6 cellular contexts compared by ENCODE assay signal in the genomic region with DNA sequence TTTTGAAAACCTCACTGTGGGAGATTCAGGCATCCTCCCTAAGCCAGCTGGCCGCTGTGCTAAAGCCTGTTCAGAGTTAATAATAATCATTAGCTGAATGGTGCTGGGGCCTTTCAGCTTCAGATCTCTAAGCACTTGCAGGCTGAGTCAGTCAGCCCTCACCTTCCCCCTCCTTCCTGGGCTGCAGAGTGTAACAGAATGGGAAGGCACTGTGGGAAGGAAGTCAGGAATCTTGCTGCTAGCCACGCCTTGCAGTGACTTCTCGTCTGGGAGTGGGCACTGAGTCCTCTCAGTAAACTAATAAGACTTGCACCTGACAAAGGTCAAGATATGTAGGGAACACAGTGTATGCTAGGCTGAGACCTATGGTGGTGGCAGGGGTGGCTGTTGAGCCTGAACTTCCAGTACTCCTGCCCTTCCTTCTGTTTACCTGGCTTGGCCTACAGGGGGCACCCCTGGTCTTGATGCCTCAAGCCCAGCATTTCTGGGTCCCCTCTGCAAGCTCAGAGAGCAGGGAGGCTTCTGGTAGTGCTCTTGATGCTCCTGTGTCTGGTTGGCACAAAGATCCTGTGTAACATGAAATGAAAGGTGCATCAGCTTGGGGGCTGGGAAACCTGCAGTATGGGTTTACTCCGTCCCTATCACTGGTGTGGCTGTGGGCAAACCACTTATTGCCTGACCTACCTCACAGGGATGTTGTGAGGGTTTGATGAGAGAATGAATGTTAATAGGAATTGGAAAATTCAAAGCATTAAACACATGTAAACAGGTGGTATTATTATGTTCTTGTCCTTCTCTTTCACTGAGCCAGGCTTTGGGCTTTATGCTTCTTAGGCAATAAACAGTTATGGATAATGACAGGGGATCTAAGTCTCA. TPM values are rescaled to one million over a fixed set of nuclear protein-coding genes. Genes with fewer than 3 reads are reported as not detected.
DNase-seq lines count a peak whose midpoint lies in the region; ATAC-seq lines count a peak whose summit lies in the region.

No MANE protein-coding gene starts in this region.

- no peak for ATAC-seq in GM18498 (IDR thresholded peaks at IDR 0.05; ENCODE audit: unreplicated experiment)

- DNase-seq in D341Med (ENCODE audit: low spot score) (peak; percentile 53), NCI-H1105 treated with DMSO at 0.1 percent for 48 hours (lab: John Stamatoyannopoulos, UW) (peak; percentile 2), lung microvascular endothelial cell (ENCODE audit: low read depth in 2 of 2) (peak; percentile 40 to 70), HPDE6-E6E7 (ENCODE audit: extremely low spot score) (no peak)
- peak; percentile 60 for DNase-seq in activated naive CD4-positive, alpha-beta T cell treated with Interleukin-2 at 50 U/mL for 16 hours

RNA-seq across cellular contexts. Expression of gene CYB561D1, which starts 6.0 kb away (rescaled TPM):
- total RNA-seq in lung microvascular endothelial cell, result 3.1 and 4.6 TPM in 2 replicates

RNA-seq across cellular contexts. Expression of gene AMIGO1, which starts 9.6 kb away (rescaled TPM):
- 0.65 and 1.4 TPM in 2 replicates for total RNA-seq in lung microvascular endothelial cell

RNA-seq across cellular contexts. Expression of gene ATXN7L2, which starts 16.2 kb away (rescaled TPM):
- total RNA-seq in lung microvascular endothelial cell, result 0.65 and 0.79 TPM in 2 replicates

RNA-seq across cellular contexts. Expression of gene SYPL2, which starts 33.6 kb away (rescaled TPM):
- under 0.01 TPM in 1 of 2 replicates, not detected in the other for total RNA-seq in lung microvascular endothelial cell

RNA-seq across cellular contexts. Expression of gene GPR61, which starts 39.8 kb away (rescaled TPM):
- total RNA-seq in lung microvascular endothelial cell, result 0.20 and 0.22 TPM in 2 replicates
